15 cellular contexts compared by ENCODE assay signal in the genomic region with DNA sequence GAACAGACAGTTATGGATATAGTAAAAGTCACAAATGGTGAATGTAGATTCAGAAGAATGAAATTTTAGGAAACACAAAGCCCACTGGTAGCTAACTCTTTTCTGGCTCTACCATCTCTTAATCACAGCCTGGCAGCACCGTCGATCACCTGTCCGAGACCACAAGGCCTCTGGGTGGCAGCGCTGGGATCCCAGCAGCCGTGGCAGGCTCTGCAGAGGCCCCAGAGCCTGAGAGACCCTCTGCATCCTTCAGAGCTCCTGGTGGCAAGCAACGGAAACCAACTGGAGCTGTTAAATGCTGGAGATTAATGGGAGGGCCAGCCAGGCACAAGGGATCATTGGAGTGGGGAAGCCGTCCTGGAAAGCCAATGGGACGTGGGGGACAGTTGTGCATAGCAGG. TPM values are rescaled to one million over a fixed set of nuclear protein-coding genes. Genes with fewer than 3 reads are reported as not detected.
DNase-seq lines count a peak whose midpoint lies in the region; ATAC-seq and TF ChIP-seq lines count a peak whose summit lies in the region.
"Had no signal": no experiment of that assay in that cellular context is flagged by ENCODE, and none has a peak within 500 bp of the region (broad histone marks: within the 10 kb centered on the region; RNA-seq: fewer than 3 reads in every experiment).

No MANE protein-coding gene starts in this region.

- CTCF ChIA-PET in A673 (lab: Charles Lee) (interaction anchor here (0.5 to 0.7 kb wide), 2 partner anchors 12 to 149 kb away, joined by 3 to 7 read pairs; no protein-coding TSS in a partner anchor), OCI-LY7 (lab: Charles Lee; ENCODE audit: unreplicated experiment) (no interaction called here)
- CTCF ChIA-PET in CD4-positive, alpha-beta memory T cell (lab: Charles Lee; ENCODE audit: partially characterized antibody) = interaction anchor here (1.1 to 2.5 kb wide), 4 partner anchors 10 to 37 kb away, joined by 4 to 13 read pairs (median 8); a partner anchor contains a TSS

- no peaks in the 10 kb centered on the region for H4K20me1 ChIP-seq in OCI-LY7 (ENCODE audit: insufficient read depth, low read length)
- H4K20me1 ChIP-seq: BLaER1 treated with 17β-estradiol and CSF1 and Interleukin-3, amounts not matched to agents 10 nM and 100 nM had no signal

- no peak overlapping the region for H3K4me3 Mint-ChIP-seq in CD4-positive, alpha-beta memory T cell
- H3K4me3 Mint-ChIP-seq in endodermal cell = no peak overlapping the region

- H3K4me1 Mint-ChIP-seq in CD4-positive, alpha-beta memory T cell = peaks cover 37 to 75% (median 54%) of the 10 kb centered on the region in 4 donors
- H3K4me1 Mint-ChIP-seq in endodermal cell = no peaks in the 10 kb centered on the region

- H3K4me2 ChIP-seq in OCI-LY7 (ENCODE audit: low read length) = no peak overlapping the region

- POLR2A ChIA-PET in A673 (lab: Charles Lee; ENCODE audit: low non-redundant PET) (interaction anchor here (0.6 kb wide), 1 partner anchor 26 kb away, joined by 3 read pairs; a partner anchor contains a TSS), OCI-LY7 (lab: Charles Lee) (no interaction called here)
- POLR2A ChIA-PET in CD4-positive, alpha-beta memory T cell (lab: Charles Lee; ENCODE audit: partially characterized antibody) = interaction anchor here (0.6 to 2.6 kb wide), 7 partner anchors 10 to 188 kb away, joined by 3 to 23 read pairs (median 8); a partner anchor contains a TSS

- H3K27ac ChIP-seq in A673 (ENCODE audit: low read depth, low read length, poor library complexity, severe bottlenecking) (no peak overlapping the region), endodermal cell (ENCODE audit: low read depth, low read length) (no peak overlapping the region), OCI-LY7 (ENCODE audit: low read depth, low read length, poor library complexity, severe bottlenecking) (no peak overlapping the region)
- H3K27ac ChIP-seq in CD4-positive, alpha-beta memory T cell (ENCODE audit: low read depth, low read length) = no peak overlapping the region
- H3K27ac ChIP-seq: BLaER1 treated with 17β-estradiol and CSF1 and Interleukin-3, amounts not matched to agents 10 nM and 100 nM; SJSA1; upper lobe of left lung had no signal

- BruUV-seq in A673 (replicated peaks; lab: Mats Ljungman, UMichigan) (no TSS peak), OCI-LY7 (replicated peaks; lab: Mats Ljungman, UMichigan) (no TSS peak)

- WGBS in endodermal cell (ENCODE audit: insufficient coverage in 1 of 2, insufficient read length in 1 of 2), 2 experiments = 71 to 74% methylated on average over 8 of the region's 8 CpGs

- H3K9me3 ChIP-seq in A673 (ENCODE audit: low read depth, low read length, poor library complexity, severe bottlenecking) (no peaks in the 10 kb centered on the region), endodermal cell (ENCODE audit: control insufficient read depth, low read length) (no peaks in the 10 kb centered on the region), OCI-LY7 (ENCODE audit: low read length) (no peaks in the 10 kb centered on the region)
- H3K9me3 ChIP-seq in CD4-positive, alpha-beta memory T cell (ENCODE audit: control insufficient read depth in 1 of 2, low read length in 2 of 2) = no peaks in the 10 kb centered on the region
- H3K9me3 ChIP-seq: BLaER1 treated with 17β-estradiol and CSF1 and Interleukin-3, amounts not matched to agents 10 nM and 100 nM; SJSA1; upper lobe of left lung had no signal

- no peak overlapping the region for H2AFZ ChIP-seq in OCI-LY7 (ENCODE audit: low read length)

- H3K9ac ChIP-seq in endodermal cell (ENCODE audit: extremely low read depth, low read length, poor library complexity, severe bottlenecking) = no peak overlapping the region
- H3K9ac ChIP-seq: BLaER1 treated with 17β-estradiol and CSF1 and Interleukin-3, amounts not matched to agents 10 nM and 100 nM had no signal

- ATAC-seq in HG02970 (IDR thresholded peaks at IDR 0.05; ENCODE audit: low FRiP score, unreplicated experiment) (no peak), GM19452 (IDR thresholded peaks at IDR 0.05; ENCODE audit: unreplicated experiment) (no peak)

- no peaks in the 10 kb centered on the region for H3K27me3 ChIP-seq in A673 (replicated peaks; ENCODE audit: insufficient read depth, low read depth, low read length, poor library complexity)
- no peaks in the 10 kb centered on the region for H3K27me3 ChIP-seq in CD4-positive, alpha-beta memory T cell (ENCODE audit: insufficient read depth, low read length)
- no peaks in the 10 kb centered on the region for H3K27me3 ChIP-seq in endodermal cell (ENCODE audit: control insufficient read depth, insufficient read depth, low read length, poor library complexity, severe bottlenecking)
- H3K27me3 ChIP-seq: BLaER1 treated with 17β-estradiol and CSF1 and Interleukin-3, amounts not matched to agents 10 nM and 100 nM; SJSA1; upper lobe of left lung had no signal

- no peaks in the 10 kb centered on the region for H3K79me2 ChIP-seq in OCI-LY7 (ENCODE audit: insufficient read depth, low read depth, low read length)

- intact Hi-C loops in A673 (cut with micrococcal nuclease; ENCODE audit: unreplicated experiment) (no loop called here), OCI-LY7 (cut with micrococcal nuclease; ENCODE audit: unreplicated experiment) (no loop called here)
- intact Hi-C loops in CD4-positive, alpha-beta memory T cell (cut with micrococcal nuclease) = no loop called here

- peak overlapping the region in 4 of 7 donors; percentile 29 to 65 (median 44) for H3K27ac Mint-ChIP-seq in CD4-positive, alpha-beta memory T cell
- no peak overlapping the region for H3K27ac Mint-ChIP-seq in endodermal cell

- no peaks in the 10 kb centered on the region for H3K27me3 Mint-ChIP-seq in CD4-positive, alpha-beta memory T cell
- no peaks in the 10 kb centered on the region for H3K27me3 Mint-ChIP-seq in endodermal cell (ENCODE audit: insufficient read depth)

- H3K4me3 ChIP-seq in A673 (ENCODE audit: low read depth, low read length, poor library complexity, severe bottlenecking) (no peak overlapping the region), endodermal cell (ENCODE audit: low read length) (no peak overlapping the region), OCI-LY7 (ENCODE audit: low read depth, low read length, poor library complexity, severe bottlenecking) (no peak overlapping the region)
- no peak overlapping the region for H3K4me3 ChIP-seq in CD4-positive, alpha-beta memory T cell (ENCODE audit: low read length in 2 of 2)
- H3K4me3 ChIP-seq: BLaER1 treated with 17β-estradiol and CSF1 and Interleukin-3, amounts not matched to agents 10 nM and 100 nM; lung; SJSA1; upper lobe of left lung had no signal

- no peaks in the 10 kb centered on the region for H3K36me3 Mint-ChIP-seq in CD4-positive, alpha-beta memory T cell
- no peaks in the 10 kb centered on the region for H3K36me3 Mint-ChIP-seq in endodermal cell (ENCODE audit: low read depth)

- no peaks in the 10 kb centered on the region for H3K36me3 ChIP-seq in A673 (ENCODE audit: insufficient read depth, low read length, poor library complexity, severe bottlenecking)
- H3K36me3 ChIP-seq in CD4-positive, alpha-beta memory T cell (ENCODE audit: insufficient read depth, low read length) = no peaks in the 10 kb centered on the region
- no peaks in the 10 kb centered on the region for H3K36me3 ChIP-seq in endodermal cell (ENCODE audit: control insufficient read depth, insufficient read depth, low read length)
- H3K36me3 ChIP-seq in OCI-LY7 (ENCODE audit: insufficient read depth, low read length) = no peaks in the 10 kb centered on the region
- H3K36me3 ChIP-seq: BLaER1 treated with 17β-estradiol and CSF1 and Interleukin-3, amounts not matched to agents 10 nM and 100 nM; SJSA1; upper lobe of left lung had no signal

- H3K4me1 ChIP-seq in A673 (ENCODE audit: insufficient read depth, low read length, poor library complexity, severe bottlenecking) = no peaks in the 10 kb centered on the region
- peaks cover 76% of the 10 kb centered on the region for H3K4me1 ChIP-seq in CD4-positive, alpha-beta memory T cell (ENCODE audit: insufficient read depth, low read length)
- H3K4me1 ChIP-seq in endodermal cell (ENCODE audit: control insufficient read depth, insufficient read depth, low read length) = no peaks in the 10 kb centered on the region
- no peaks in the 10 kb centered on the region for H3K4me1 ChIP-seq in OCI-LY7 (ENCODE audit: insufficient read depth, low read length, poor library complexity, severe bottlenecking)
- H3K4me1 ChIP-seq: SJSA1 had no signal

- peaks cover 0 to 4% (median 0%) of the 10 kb centered on the region in 8 donors for H3K9me3 Mint-ChIP-seq in CD4-positive, alpha-beta memory T cell
- no peaks in the 10 kb centered on the region for H3K9me3 Mint-ChIP-seq in endodermal cell

- TF ChIP-seq CTCF in A673 (conservative IDR thresholded peaks at IDR 0.05; ENCODE audit: low read depth, low read length) (peak; percentile 26; the same call in 1 of the 2 replicates), endodermal cell (conservative IDR thresholded peaks at IDR 0.05) (peak; percentile 68), OCI-LY7 (conservative IDR thresholded peaks at IDR 0.05; ENCODE audit: low read length) (no peak)

- DNase-seq in A673 (ENCODE audit: low spot score) (peak; percentile 11), RPMI8226 (peak; percentile 41), endodermal cell (peak; percentile 78), medulla oblongata (ENCODE audit: extremely low spot score) (no peak), OCI-LY7 (ENCODE audit: low spot score) (no peak)
- DNase-seq in CD4-positive, alpha-beta memory T cell = no peak
- DNase-seq: activated T-cell treated with anti-CD3 and anti-CD28 coated beads, Interleukin-2, amount 50 U/mL, for 1 hour; EL; stimulated activated CD4-positive, alpha-beta T cell treated with anti-CD3 and anti-CD28 coated beads, Interleukin-4, amount 100 ng/mL, for 24 hours; upper lobe of left lung had no signal

- H3K9me2 ChIP-seq in OCI-LY7 (ENCODE audit: insufficient read depth, low read length) = no peaks in the 10 kb centered on the region

RNA-seq across cellular contexts. Expression of a gene that starts 26.3 kb away (rescaled TPM):
- 2.8 and 5.5 TPM in 2 replicates for total RNA-seq in A673 (2021)
- 100 to 1,000 TPM; 342 to 349 TPM for total RNA-seq in CD4-positive, alpha-beta memory T cell
- polyA plus RNA-seq in CD4-positive, alpha-beta memory T cell = 100 to 1,000 TPM; 310 to 455 TPM
- total RNA-seq in endodermal cell = 1 to 10 TPM; 4.5 to 6.1 TPM
- polyA plus RNA-seq in endodermal cell (2013, experiment 1 of 2) = 3.1 TPM
- 3.5 TPM for polyA plus RNA-seq in endodermal cell (2013, experiment 2 of 2)
- 17.5 and 17.7 TPM in 2 replicates for total RNA-seq in OCI-LY7 (2014; rRNA removed; shearing (Covaris generic))
- total RNA-seq in OCI-LY7 (2022) = 19.8 and 20.0 TPM in 2 replicates

RNA-seq across cellular contexts. Expression of a gene that starts 36.5 kb away (rescaled TPM):
- 46.3 and 48.6 TPM in 2 replicates for total RNA-seq in A673 (2021)
- 10 to 100 TPM; 31.0 to 34.4 TPM for total RNA-seq in CD4-positive, alpha-beta memory T cell
- polyA plus RNA-seq in CD4-positive, alpha-beta memory T cell = 10 to 100 TPM; 28.2 to 30.4 TPM
- 10 to 100 TPM; 54.9 to 55.2 TPM for total RNA-seq in endodermal cell
- 28.0 TPM for polyA plus RNA-seq in endodermal cell (2013, experiment 1 of 2)
- polyA plus RNA-seq in endodermal cell (2013, experiment 2 of 2) = 29.1 TPM
- total RNA-seq in OCI-LY7 (2014; rRNA removed; shearing (Covaris generic)) = 12.4 and 20.1 TPM in 2 replicates
- 20.4 and 21.5 TPM in 2 replicates for total RNA-seq in OCI-LY7 (2022)

Comparison
In these comparisons a context has a peak if more than half of its experiments do, and no peak if none do; other contexts are left out.
1. DNase-seq: peak in A673 (single experiment), RPMI8226 (single experiment) and endodermal cell (single experiment); none in CD4-positive, alpha-beta memory T cell (0 of 5), medulla oblongata (single experiment) and OCI-LY7 (single experiment).
2. RNA of a gene that starts 26.3 kb away (total RNA-seq): 342 to 349 TPM in CD4-positive, alpha-beta memory T cell; 17.5 to 20.0 TPM in OCI-LY7, 4.5 to 6.1 TPM in endodermal cell and 2.8 to 5.5 TPM in A673; every median in the first group is over 10 times any median in the second.